In the genomic region with DNA sequence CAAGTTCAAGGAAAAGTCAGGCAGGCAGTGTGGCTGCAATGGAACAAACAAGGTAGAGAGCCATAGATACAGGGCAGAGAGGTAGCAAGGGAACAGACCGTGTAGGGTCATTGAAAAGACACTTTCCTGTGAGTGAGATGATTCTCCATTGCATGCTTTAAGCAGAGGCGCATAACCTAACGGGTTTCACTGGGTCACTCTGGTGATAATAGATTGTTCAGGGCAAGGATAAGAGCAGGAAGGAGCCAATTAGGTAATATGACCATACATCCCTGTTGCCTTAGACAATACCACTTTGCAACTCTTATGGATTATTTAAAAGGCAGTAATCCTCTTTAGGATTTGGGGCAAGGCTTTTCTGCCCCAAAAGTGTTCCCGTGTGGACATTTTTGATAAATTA, we compare ENCODE assay signal across 1 cellular context.
TF ChIP-seq lines count a peak whose summit lies in the region.

No MANE protein-coding gene starts in this region.

TF ChIP-seq in GM23338, 12 proteins besides CTCF, POLR2A, EP300 and RAD21 (continued from another document):
- TF ChIP-seq, protein P1, sequence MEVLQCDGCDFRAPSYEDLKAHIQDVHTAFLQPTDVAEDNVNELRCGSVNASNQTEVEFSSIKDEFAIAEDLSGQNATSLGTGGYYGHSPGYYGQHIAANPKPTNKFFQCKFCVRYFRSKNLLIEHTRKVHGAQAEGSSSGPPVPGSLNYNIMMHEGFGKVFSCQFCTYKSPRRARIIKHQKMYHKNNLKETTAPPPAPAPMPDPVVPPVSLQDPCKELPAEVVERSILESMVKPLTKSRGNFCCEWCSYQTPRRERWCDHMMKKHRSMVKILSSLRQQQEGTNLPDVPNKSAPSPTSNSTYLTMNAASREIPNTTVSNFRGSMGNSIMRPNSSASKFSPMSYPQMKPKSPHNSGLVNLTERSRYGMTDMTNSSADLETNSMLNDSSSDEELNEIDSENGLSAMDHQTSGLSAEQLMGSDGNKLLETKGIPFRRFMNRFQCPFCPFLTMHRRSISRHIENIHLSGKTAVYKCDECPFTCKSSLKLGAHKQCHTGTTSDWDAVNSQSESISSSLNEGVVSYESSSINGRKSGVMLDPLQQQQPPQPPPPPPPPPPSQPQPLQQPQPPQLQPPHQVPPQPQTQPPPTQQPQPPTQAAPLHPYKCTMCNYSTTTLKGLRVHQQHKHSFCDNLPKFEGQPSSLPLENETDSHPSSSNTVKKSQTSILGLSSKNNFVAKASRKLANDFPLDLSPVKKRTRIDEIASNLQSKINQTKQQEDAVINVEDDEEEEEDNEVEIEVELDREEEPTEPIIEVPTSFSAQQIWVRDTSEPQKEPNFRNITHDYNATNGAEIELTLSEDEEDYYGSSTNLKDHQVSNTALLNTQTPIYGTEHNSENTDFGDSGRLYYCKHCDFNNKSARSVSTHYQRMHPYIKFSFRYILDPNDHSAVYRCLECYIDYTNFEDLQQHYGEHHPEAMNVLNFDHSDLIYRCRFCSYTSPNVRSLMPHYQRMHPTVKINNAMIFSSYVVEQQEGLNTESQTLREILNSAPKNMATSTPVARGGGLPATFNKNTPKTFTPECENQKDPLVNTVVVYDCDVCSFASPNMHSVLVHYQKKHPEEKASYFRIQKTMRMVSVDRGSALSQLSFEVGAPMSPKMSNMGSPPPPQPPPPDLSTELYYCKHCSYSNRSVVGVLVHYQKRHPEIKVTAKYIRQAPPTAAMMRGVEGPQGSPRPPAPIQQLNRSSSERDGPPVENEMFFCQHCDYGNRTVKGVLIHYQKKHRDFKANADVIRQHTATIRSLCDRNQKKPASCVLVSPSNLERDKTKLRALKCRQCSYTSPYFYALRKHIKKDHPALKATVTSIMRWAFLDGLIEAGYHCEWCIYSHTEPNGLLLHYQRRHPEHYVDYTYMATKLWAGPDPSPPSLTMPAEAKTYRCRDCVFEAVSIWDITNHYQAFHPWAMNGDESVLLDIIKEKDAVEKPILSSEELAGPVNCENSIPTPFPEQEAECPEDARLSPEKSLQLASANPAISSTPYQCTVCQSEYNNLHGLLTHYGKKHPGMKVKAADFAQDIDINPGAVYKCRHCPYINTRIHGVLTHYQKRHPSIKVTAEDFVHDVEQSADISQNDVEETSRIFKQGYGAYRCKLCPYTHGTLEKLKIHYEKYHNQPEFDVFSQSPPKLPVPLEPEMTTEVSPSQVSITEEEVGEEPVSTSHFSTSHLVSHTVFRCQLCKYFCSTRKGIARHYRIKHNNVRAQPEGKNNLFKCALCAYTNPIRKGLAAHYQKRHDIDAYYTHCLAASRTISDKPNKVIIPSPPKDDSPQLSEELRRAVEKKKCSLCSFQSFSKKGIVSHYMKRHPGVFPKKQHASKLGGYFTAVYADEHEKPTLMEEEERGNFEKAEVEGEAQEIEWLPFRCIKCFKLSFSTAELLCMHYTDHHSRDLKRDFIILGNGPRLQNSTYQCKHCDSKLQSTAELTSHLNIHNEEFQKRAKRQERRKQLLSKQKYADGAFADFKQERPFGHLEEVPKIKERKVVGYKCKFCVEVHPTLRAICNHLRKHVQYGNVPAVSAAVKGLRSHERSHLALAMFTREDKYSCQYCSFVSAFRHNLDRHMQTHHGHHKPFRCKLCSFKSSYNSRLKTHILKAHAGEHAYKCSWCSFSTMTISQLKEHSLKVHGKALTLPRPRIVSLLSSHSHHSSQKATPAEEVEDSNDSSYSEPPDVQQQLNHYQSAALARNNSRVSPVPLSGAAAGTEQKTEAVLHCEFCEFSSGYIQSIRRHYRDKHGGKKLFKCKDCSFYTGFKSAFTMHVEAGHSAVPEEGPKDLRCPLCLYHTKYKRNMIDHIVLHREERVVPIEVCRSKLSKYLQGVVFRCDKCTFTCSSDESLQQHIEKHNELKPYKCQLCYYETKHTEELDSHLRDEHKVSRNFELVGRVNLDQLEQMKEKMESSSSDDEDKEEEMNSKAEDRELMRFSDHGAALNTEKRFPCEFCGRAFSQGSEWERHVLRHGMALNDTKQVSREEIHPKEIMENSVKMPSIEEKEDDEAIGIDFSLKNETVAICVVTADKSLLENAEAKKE (CRISPR knock-in tag; IDR thresholded peaks at IDR 0.05): no peak
